1 cellular context compared by ENCODE assay signal in the genomic region with DNA sequence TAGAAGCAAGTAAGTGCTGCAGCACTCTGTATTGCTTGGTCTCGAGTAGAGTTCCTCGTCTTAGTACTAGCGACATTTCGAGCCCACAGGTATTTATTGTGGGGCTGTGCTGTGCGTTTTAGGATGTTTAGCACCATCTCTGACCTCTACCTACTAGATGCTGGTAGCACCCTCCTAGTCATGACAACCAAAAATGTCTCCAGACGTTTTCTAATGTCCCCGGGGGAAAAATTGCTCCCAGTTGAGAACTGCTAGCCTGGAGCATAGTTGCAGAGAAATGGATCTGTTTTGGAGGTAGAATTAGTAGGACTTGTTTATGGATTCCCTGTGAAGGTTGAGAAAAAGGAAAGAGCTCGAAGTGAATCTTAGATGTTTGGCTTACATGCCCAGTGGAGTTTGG.
TF ChIP-seq lines count a peak whose summit lies in the region.

No MANE protein-coding gene starts in this region.

TF ChIP-seq in SK-N-SH, 30 proteins besides CTCF, POLR2A, EP300 and RAD21:
- TF ChIP-seq SIN3A (IDR thresholded peaks at IDR 0.05; ENCODE audit: borderline replicate concordance, low read depth, low read length) (no peak), GABPA (IDR thresholded peaks at IDR 0.05; ENCODE audit: low read depth) (no peak)
